ENCODE assay signal across 29 cellular contexts in the genomic region with DNA sequence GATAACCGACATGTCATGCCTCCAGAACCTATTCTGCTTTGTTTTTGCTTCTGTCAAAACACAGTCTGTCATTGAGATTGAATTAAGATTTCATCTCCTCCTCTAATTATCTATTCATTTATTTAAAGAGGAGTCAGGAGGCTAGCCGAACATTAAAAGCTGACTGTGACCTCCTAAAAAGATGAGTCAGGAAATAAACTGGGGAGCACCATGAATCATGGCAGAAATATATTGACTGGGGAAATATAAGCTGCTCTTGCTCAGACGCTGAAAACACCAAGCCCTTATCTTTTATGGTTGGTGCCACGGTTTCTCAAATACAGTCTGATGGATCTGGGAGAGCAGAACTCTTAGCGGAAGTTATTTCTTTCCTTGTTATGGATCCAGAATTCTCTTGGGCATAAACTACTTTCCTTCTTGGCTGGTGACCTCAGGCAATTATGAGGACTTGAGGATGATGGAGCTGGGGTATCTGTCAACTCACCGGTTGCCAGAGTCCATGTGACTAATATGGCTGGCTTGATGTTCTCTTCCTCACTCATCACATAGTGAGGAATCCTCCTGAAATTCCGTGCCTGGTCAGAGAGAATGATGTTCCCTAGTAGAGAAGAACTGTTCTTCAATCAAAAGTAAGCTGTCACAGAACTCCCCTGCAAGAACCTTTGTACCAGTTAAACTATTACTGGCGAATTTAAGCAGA.
A peak's percentile ranks its signal among the peaks of the same experiment; 100 is the strongest.
DNase-seq lines count a peak whose midpoint lies in the region; ATAC-seq, FAIRE-seq and TF ChIP-seq lines count a peak whose summit lies in the region.
"Had no signal": no experiment of that assay in that cellular context is flagged by ENCODE, and none has a peak within 500 bp of the region (broad histone marks: within the 10 kb centered on the region; RNA-seq: fewer than 3 reads in every experiment).

No MANE protein-coding gene starts in this region.

- H3K4me3 ChIP-seq in fibroblast of villous mesenchyme (ENCODE audit: low read depth, low read length): no peak overlapping the region
- no peak overlapping the region for H3K4me3 ChIP-seq in uterus
- H3K4me3 ChIP-seq: ascending aorta; BLaER1 treated with 17β-estradiol and CSF1 and Interleukin-3, amounts not matched to agents 10 nM and 100 nM; esophagus squamous epithelium; lower lobe of right lung; Peyer's patch; SJSA1; stomach; thyroid gland had no signal

- no peak for TF ChIP-seq CTCF in fibroblast of villous mesenchyme (IDR thresholded peaks at IDR 0.05; ENCODE audit: insufficient read depth, low read depth, low read length)
- no peak for TF ChIP-seq CTCF in uterus (IDR thresholded peaks at IDR 0.05)

- TF ChIP-seq POLR2A in uterus (IDR thresholded peaks at IDR 0.05): no peak

- DNase-seq in AG08395 (ENCODE audit: low spot score): peak; percentile 29
- DNase-seq in HCEC 1CT: peak; percentile 62
- peak; percentile 55 for DNase-seq in SK-N-DZ (ENCODE audit: low spot score)
- peak; percentile 13 for DNase-seq in fibroblast of villous mesenchyme (ENCODE audit: low read depth)
- no peak for DNase-seq in uterus
- DNase-seq in frontal cortex (ENCODE audit: low spot score in 2 of 2): no peak
- DNase-seq: activated CD4-positive, alpha-beta T cell treated with anti-CD3 and anti-CD28 coated beads for 4 hours; activated T-cell treated with anti-CD3 and anti-CD28 coated beads for 4 hours; central memory CD4-positive, alpha-beta T cell; DMS53; esophagus squamous epithelium; kidney; lower lobe of right lung; natural killer cell; NCI-H1105; NCI-H1930; NCI-H748 treated with DMSO at 0.1 percent for 48 hours; occipital lobe; Peyer's patch; small intestine; stomach; T-helper 2 cell; thyroid gland had no signal

- H3K27ac ChIP-seq in uterus: no peak overlapping the region
- H3K27ac ChIP-seq: ascending aorta; BLaER1 treated with 17β-estradiol and CSF1 and Interleukin-3, amounts not matched to agents 10 nM and 100 nM; esophagus squamous epithelium; lower lobe of right lung; Peyer's patch; SJSA1; stomach; thyroid gland had no signal

- no peak for ATAC-seq in GM19452 (IDR thresholded peaks at IDR 0.05; ENCODE audit: unreplicated experiment)
- ATAC-seq in activated CD4-positive, CD25-positive, alpha-beta regulatory T cell treated with anti-CD3 and anti-CD28 coated beads, Interleukin-2, amount 50 U/mL, for 24 hours: no peak
- ATAC-seq: lower lobe of right lung, natural killer cell had no signal

- H3K9me3 ChIP-seq in uterus: no peaks in the 10 kb centered on the region
- H3K9me3 ChIP-seq: ascending aorta, esophagus squamous epithelium, lower lobe of right lung, Peyer's patch, SJSA1, thyroid gland had no signal

- no peak for FAIRE-seq in frontal cortex (lab: Jason Lieb, UNC)
- FAIRE-seq: GM18507, kidney, small intestine had no signal

- H3K4me1 ChIP-seq in uterus: no peaks in the 10 kb centered on the region
- H3K4me1 ChIP-seq: ascending aorta; BLaER1 treated with 17β-estradiol and CSF1 and Interleukin-3, amounts not matched to agents 10 nM and 100 nM; esophagus squamous epithelium; lower lobe of right lung; Peyer's patch; SJSA1; stomach; thyroid gland had no signal

- intact Hi-C loops in uterus (cut with DNase I; ENCODE audit: low total_unique reads): no loop called here

- H3K27me3 ChIP-seq in uterus: no peaks in the 10 kb centered on the region
- H3K27me3 ChIP-seq: ascending aorta; BLaER1 treated with 17β-estradiol and CSF1 and Interleukin-3, amounts not matched to agents 10 nM and 100 nM; esophagus squamous epithelium; Peyer's patch; SJSA1; stomach; thyroid gland had no signal

- no peaks in the 10 kb centered on the region for H3K36me3 ChIP-seq in uterus
- H3K36me3 ChIP-seq: ascending aorta; BLaER1 treated with 17β-estradiol and CSF1 and Interleukin-3, amounts not matched to agents 10 nM and 100 nM; esophagus squamous epithelium; lower lobe of right lung; Peyer's patch; SJSA1; stomach; thyroid gland had no signal

Comparison
In these comparisons a context has a peak if more than half of its experiments do, and no peak if none do; other contexts are left out.
1. DNase-seq: peak in AG08395 (single experiment), HCEC 1CT (single experiment), SK-N-DZ (single experiment) and fibroblast of villous mesenchyme (single experiment); none in uterus (0 of 2) and frontal cortex (0 of 2).